Comparison of ENCODE assay signal across 7 cellular contexts in genomic region chr19:891421-892200, GRCh38. TPM values are rescaled to one million over a fixed set of nuclear protein-coding genes. Genes with fewer than 3 reads are reported as not detected.
DNase-seq lines count a peak whose midpoint lies in the region; ATAC-seq and TF ChIP-seq lines count a peak whose summit lies in the region.
"Not testable (repeated sequence)": the region's sequence is repeated elsewhere in the genome, so short reads cannot be mapped to it uniquely, and the experiment has no call there.

No MANE protein-coding gene starts in this region.

- H3K36me3 Mint-ChIP-seq in activated CD4-positive, alpha-beta T cell treated with anti-CD3 and anti-CD28 coated beads, Interleukin-2, amount 10 ng/mL, durations not matched to agents 7 days and 5 days (ENCODE audit: low read depth) = peaks cover 13% of the 10 kb centered on the region

- H3K9me3 Mint-ChIP-seq in activated CD4-positive, alpha-beta T cell treated with anti-CD3 and anti-CD28 coated beads, Interleukin-2, amount 10 ng/mL, durations not matched to agents 7 days and 5 days = not testable (repeated sequence)

- H3K4me3 Mint-ChIP-seq in activated CD4-positive, alpha-beta T cell treated with anti-CD3 and anti-CD28 coated beads, Interleukin-2, amount 10 ng/mL, durations not matched to agents 7 days and 5 days = peak overlapping the region; percentile 77

- not testable (repeated sequence) for TF ChIP-seq POLR2A in breast epithelium (IDR thresholded peaks at IDR 0.05); gastrocnemius medialis (IDR thresholded peaks at IDR 0.05)

- peak overlapping the region; percentile 64 for H3K27ac Mint-ChIP-seq in activated CD4-positive, alpha-beta T cell treated with anti-CD3 and anti-CD28 coated beads, Interleukin-2, amount 10 ng/mL, durations not matched to agents 7 days and 5 days

- not testable (repeated sequence) for H3K4me1 ChIP-seq in breast epithelium, gastrocnemius medialis
- H3K4me1 ChIP-seq in mononuclear cell (ENCODE audit: insufficient read depth, low read length) = peaks cover 18% of the 10 kb centered on the region

- intact Hi-C loops in breast epithelium (cut with DNase I; ENCODE audit: low total_unique reads) = loop anchor here (5.0 to 10.0 kb wide), 2 partner anchors 323 to 751 kb away; no protein-coding TSS in a partner anchor
- intact Hi-C loops in gastrocnemius medialis (cut with DNase I; ENCODE audit: low total_unique reads) = not testable (repeated sequence)

- H3K9me3 ChIP-seq in breast epithelium; mononuclear cell (ENCODE audit: low read depth, low read length); gastrocnemius medialis: not testable (repeated sequence)

- H3K4me3 ChIP-seq in GM06990 (replicated peaks; ENCODE audit: low read depth, low read length) (peak overlapping the region; percentile 89), breast epithelium (peak overlapping the region; percentile 74 to 93 (median 89)), fibroblast of villous mesenchyme (ENCODE audit: low read depth, low read length) (peak overlapping the region; percentile 83), mononuclear cell (ENCODE audit: low read length) (peak overlapping the region; percentile 63), gastrocnemius medialis (peak overlapping the region; percentile 73 to 84 (median 75))

- peaks cover 12% of the 10 kb centered on the region for H3K36me3 ChIP-seq in GM06990 (ENCODE audit: control insufficient read depth, insufficient read depth, low read length)
- H3K36me3 ChIP-seq in breast epithelium = not testable (repeated sequence)
- H3K36me3 ChIP-seq in gastrocnemius medialis = peaks cover 0 to 22% of the 10 kb centered on the region in 2 donors

- peak overlapping the region; percentile 96 for H3K27ac ChIP-seq in breast epithelium
- H3K27ac ChIP-seq in gastrocnemius medialis = peak overlapping the region in 2 of 4 donors; percentile 81 to 91

- not testable (repeated sequence) for DNase-seq in GM06990 (ENCODE audit: extremely low read depth, insufficient read length); activated CD4-positive, alpha-beta T cell treated with anti-CD3 and anti-CD28 coated beads, Interleukin-2, amount 10 ng/mL, durations not matched to agents 7 days and 5 days; breast epithelium (ENCODE audit: low spot score in 2 of 2); fibroblast of villous mesenchyme (ENCODE audit: low read depth); gastrocnemius medialis
- peak; percentile 19 to 49 for DNase-seq in NCI-H2081 (lab: John Stamatoyannopoulos, UW)

- not testable (repeated sequence) for TF ChIP-seq CTCF in GM06990 (IDR thresholded peaks at IDR 0.05; ENCODE audit: insufficient read depth, low read length, poor library complexity, severe bottlenecking); breast epithelium (IDR thresholded peaks at IDR 0.05); fibroblast of villous mesenchyme (IDR thresholded peaks at IDR 0.05; ENCODE audit: insufficient read depth, low read depth, low read length); gastrocnemius medialis (IDR thresholded peaks at IDR 0.05 in 4 of 5, conservative IDR thresholded peaks at IDR 0.05 in 1 of 5)

- in situ Hi-C loops in gastrocnemius medialis (cut with MboI; ENCODE audit: low sequenced_read_pairs in 4 of 4) = not testable (repeated sequence)

- ATAC-seq in gastrocnemius medialis = not testable (repeated sequence)

- not testable (repeated sequence) for H3K27me3 Mint-ChIP-seq in activated CD4-positive, alpha-beta T cell treated with anti-CD3 and anti-CD28 coated beads, Interleukin-2, amount 10 ng/mL, durations not matched to agents 7 days and 5 days

- H3K27me3 ChIP-seq in GM06990 (replicated peaks; ENCODE audit: control insufficient read depth, insufficient read depth, low read length); breast epithelium; mononuclear cell (ENCODE audit: insufficient read depth, low read length); gastrocnemius medialis: not testable (repeated sequence)

- peaks cover 27% of the 10 kb centered on the region for H3K4me1 Mint-ChIP-seq in activated CD4-positive, alpha-beta T cell treated with anti-CD3 and anti-CD28 coated beads, Interleukin-2, amount 10 ng/mL, durations not matched to agents 7 days and 5 days

- POLR2A ChIA-PET in activated CD4-positive, alpha-beta T cell treated with anti-CD3 and anti-CD28 coated beads, Interleukin-2, amount 10 ng/mL, durations not matched to agents 7 days and 5 days (lab: Charles Lee) = not testable (repeated sequence)

- CTCF ChIA-PET in activated CD4-positive, alpha-beta T cell treated with anti-CD3 and anti-CD28 coated beads, Interleukin-2, amount 10 ng/mL, durations not matched to agents 7 days and 5 days (lab: Charles Lee) = interaction anchor here (2.0 kb wide), 1 partner anchor 18 kb away, joined by 17 read pairs; no protein-coding TSS in a partner anchor

RNA-seq across cellular contexts. Expression of gene MED16, which starts 1.4 kb away (rescaled TPM):
- 10 to 100 TPM; 72.5 to 88.1 TPM for total RNA-seq in activated CD4-positive, alpha-beta T cell treated with anti-CD3 and anti-CD28 coated beads, Interleukin-2, amount 10 ng/mL, durations not matched to agents 7 days and 5 days
- total RNA-seq in breast epithelium (10 to 100 TPM; 14.9 to 33.1 (median 32.8) TPM), fibroblast of villous mesenchyme (26.8 and 30.0 TPM in 2 replicates), mononuclear cell (15.2 TPM), gastrocnemius medialis (10 to 100 TPM; 22.0 to 67.6 (median 54.6) TPM)

RNA-seq across cellular contexts. Expression of gene RNU6-9, which starts 1.7 kb away (rescaled TPM):
- not detected for total RNA-seq in activated CD4-positive, alpha-beta T cell treated with anti-CD3 and anti-CD28 coated beads, Interleukin-2, amount 10 ng/mL, durations not matched to agents 7 days and 5 days
- total RNA-seq in breast epithelium = not detected
- not detected in 2 replicates for total RNA-seq in fibroblast of villous mesenchyme
- not detected for total RNA-seq in mononuclear cell
- total RNA-seq in gastrocnemius medialis = not detected

RNA-seq across cellular contexts. Expression of gene R3HDM4, which starts 21.4 kb away (rescaled TPM):
- 100 to 1,000 TPM; 120 to 121 TPM for total RNA-seq in activated CD4-positive, alpha-beta T cell treated with anti-CD3 and anti-CD28 coated beads, Interleukin-2, amount 10 ng/mL, durations not matched to agents 7 days and 5 days
- total RNA-seq in breast epithelium = 10 to 100 TPM; 31.8 to 41.6 (median 41.0) TPM
- total RNA-seq in fibroblast of villous mesenchyme = 26.3 and 31.6 TPM in 2 replicates
- 134 TPM for total RNA-seq in mononuclear cell
- total RNA-seq in gastrocnemius medialis = 10 to 100 TPM; 37.2 to 49.1 (median 44.3) TPM

RNA-seq across cellular contexts. Expression of gene KISS1R, which starts 25.5 kb away (rescaled TPM):
- 1 to 10 TPM in 1 of 2 experiments, under 1 TPM in 1; 0.72 to 1.1 TPM for total RNA-seq in activated CD4-positive, alpha-beta T cell treated with anti-CD3 and anti-CD28 coated beads, Interleukin-2, amount 10 ng/mL, durations not matched to agents 7 days and 5 days
- total RNA-seq in breast epithelium = under 1 TPM in 2 of 3 donors, not detected in 1; 0.15 to 0.33 TPM
- not detected in 2 replicates for total RNA-seq in fibroblast of villous mesenchyme
- total RNA-seq in mononuclear cell = 0.10 TPM
- total RNA-seq in gastrocnemius medialis = not detected

RNA-seq across cellular contexts. Expression of gene CFD, which starts 32.1 kb away (rescaled TPM):
- 1 to 10 TPM; 1.5 to 1.6 TPM for total RNA-seq in activated CD4-positive, alpha-beta T cell treated with anti-CD3 and anti-CD28 coated beads, Interleukin-2, amount 10 ng/mL, durations not matched to agents 7 days and 5 days
- total RNA-seq in breast epithelium = 1,000 to 10,000 TPM in 1 of 3 donors, 100 to 1,000 TPM in 2; 345 to 6,770 (median 797) TPM
- total RNA-seq in fibroblast of villous mesenchyme = 3.9 TPM in 2 replicates
- 148 TPM for total RNA-seq in mononuclear cell
- 100 to 1,000 TPM; 153 to 309 (median 210) TPM for total RNA-seq in gastrocnemius medialis
